9 cellular contexts compared by ENCODE assay signal in the genomic region with DNA sequence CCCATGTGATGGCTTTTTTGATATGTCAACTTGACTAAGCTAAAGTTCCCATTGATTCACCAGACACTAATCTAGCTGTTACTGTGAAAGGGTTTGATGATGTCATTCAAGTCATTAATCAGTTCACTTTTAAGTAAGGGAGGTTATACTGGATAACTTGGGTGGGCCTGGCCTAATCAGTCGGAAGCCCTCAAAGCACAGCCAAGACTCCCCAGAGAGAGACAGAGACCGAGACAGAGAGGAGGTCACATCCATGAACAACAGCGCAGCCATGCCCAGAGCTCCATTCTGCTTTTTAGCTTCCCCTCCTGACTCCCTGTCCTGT.
DNase-seq lines count a peak whose midpoint lies in the region; ATAC-seq and TF ChIP-seq lines count a peak whose summit lies in the region.
"Had no signal": no experiment of that assay in that cellular context is flagged by ENCODE, and none has a peak within 500 bp of the region (broad histone marks: within the 10 kb centered on the region; RNA-seq: fewer than 3 reads in every experiment).

No MANE protein-coding gene starts in this region.

- H3K9ac ChIP-seq in OCI-LY3 (ENCODE audit: low read length), result 0 out of 2 replicates have a peak overlapping the region, but pooled peaks have one; percentile 48

- H3K4me1 ChIP-seq in OCI-LY3 (ENCODE audit: low read length), result peaks cover 11% of the 10 kb centered on the region

- ATAC-seq in effector memory CD8-positive, alpha-beta T cell (replicated peaks), result no peak
- ATAC-seq in HG02981 (IDR thresholded peaks at IDR 0.05; ENCODE audit: unreplicated experiment) (no peak), GM18517 (IDR thresholded peaks at IDR 0.05; ENCODE audit: unreplicated experiment) (no peak)

- H3K36me3 Mint-ChIP-seq in effector memory CD8-positive, alpha-beta T cell (ENCODE audit: insufficient read depth), result no peaks in the 10 kb centered on the region
- no peaks in the 10 kb centered on the region for H3K36me3 Mint-ChIP-seq in osteocyte (ENCODE audit: unreplicated experiment)

- H3K27ac Mint-ChIP-seq in effector memory CD8-positive, alpha-beta T cell, result no peak overlapping the region
- no peak overlapping the region for H3K27ac Mint-ChIP-seq in osteocyte (ENCODE audit: unreplicated experiment)

- H3K4me3 Mint-ChIP-seq in effector memory CD8-positive, alpha-beta T cell, result peak overlapping the region; percentile 77 to 78
- peak overlapping the region; percentile 74 for H3K4me3 Mint-ChIP-seq in osteocyte (ENCODE audit: unreplicated experiment)

- H3K27me3 Mint-ChIP-seq in effector memory CD8-positive, alpha-beta T cell, result peaks cover 65 to 70% of the 10 kb centered on the region in 2 donors
- peaks cover 30% of the 10 kb centered on the region for H3K27me3 Mint-ChIP-seq in osteocyte (ENCODE audit: unreplicated experiment)

- H3K79me2 ChIP-seq in OCI-LY3 (ENCODE audit: low read length), result no peaks in the 10 kb centered on the region

- no peaks in the 10 kb centered on the region for H3K9me3 ChIP-seq in OCI-LY3 (ENCODE audit: insufficient read depth, low read length)
- H3K9me3 ChIP-seq: left lung had no signal

- peak overlapping the region; percentile 92; the same call in 1 of the 2 replicates for H2AFZ ChIP-seq in OCI-LY3 (ENCODE audit: low read depth, low read length)

- no peaks in the 10 kb centered on the region for H3K9me3 Mint-ChIP-seq in effector memory CD8-positive, alpha-beta T cell
- no peaks in the 10 kb centered on the region for H3K9me3 Mint-ChIP-seq in osteocyte (ENCODE audit: unreplicated experiment)

- H3K36me3 ChIP-seq in OCI-LY3 (replicated peaks; ENCODE audit: low read depth, low read length), result no peaks in the 10 kb centered on the region
- H3K36me3 ChIP-seq: left lung had no signal

- no peak overlapping the region for H3K27ac ChIP-seq in OCI-LY3 (ENCODE audit: low read length)
- H3K27ac ChIP-seq: left lung had no signal

- H4K20me1 ChIP-seq in OCI-LY3 (ENCODE audit: insufficient read depth, low read length), result no peaks in the 10 kb centered on the region

- H3K27me3 ChIP-seq in OCI-LY3 (ENCODE audit: low read depth, low read length), result peaks cover 35% of the 10 kb centered on the region

- peak overlapping the region; percentile 86 for H3K4me2 ChIP-seq in OCI-LY3 (ENCODE audit: low read length)

- DNase-seq in NCI-H345 treated with DMSO at 0.1 percent for 48 hours (lab: John Stamatoyannopoulos, UW; ENCODE audit: unreplicated experiment), result peak; percentile 9
- no peak for DNase-seq in NCI-H345 (lab: John Stamatoyannopoulos, UW)
- no peak for DNase-seq in effector memory CD8-positive, alpha-beta T cell
- DNase-seq in osteocyte (ENCODE audit: extremely low spot score, unreplicated experiment), result no peak
- DNase-seq in GOT3 (lab: John Stamatoyannopoulos, UW), result no peak

- TF ChIP-seq CTCF in OCI-LY3 (IDR thresholded peaks at IDR 0.05; ENCODE audit: low read depth, low read length) (no peak), osteocyte (IDR thresholded peaks at IDR 0.05) (no peak)

- H3K4me1 Mint-ChIP-seq in effector memory CD8-positive, alpha-beta T cell (ENCODE audit: low read depth in 2 of 2), result peaks cover 9 to 12% of the 10 kb centered on the region in 2 donors
- peaks cover 17% of the 10 kb centered on the region for H3K4me1 Mint-ChIP-seq in osteocyte (ENCODE audit: unreplicated experiment)

- peak overlapping the region; percentile 87 for H3K4me3 ChIP-seq in OCI-LY3 (ENCODE audit: low read length)
